In the genomic region with DNA sequence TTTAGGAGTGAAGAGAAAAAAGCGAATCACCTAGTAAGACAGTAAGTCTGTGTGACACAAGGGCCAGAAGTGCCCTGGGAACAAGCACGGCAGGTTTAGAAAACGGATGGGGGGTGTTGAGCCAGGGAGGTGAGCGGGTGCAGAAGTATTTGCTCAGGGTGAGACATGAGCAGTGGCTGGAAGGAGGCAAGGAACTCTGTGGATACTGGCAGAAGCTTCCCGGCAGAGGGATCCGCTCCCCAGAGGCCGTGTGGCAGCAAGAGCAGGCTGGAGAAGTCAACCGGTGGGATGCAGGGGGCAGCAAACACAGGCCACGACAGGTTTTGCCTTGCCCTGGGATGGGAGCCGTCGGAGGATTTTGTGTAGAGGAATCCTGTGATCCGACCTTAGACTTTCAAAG, we compare ENCODE assay signal across 10 cellular contexts. TPM values are rescaled to one million over a fixed set of nuclear protein-coding genes. Genes with fewer than 3 reads are reported as not detected.
DNase-seq lines count a peak whose midpoint lies in the region; ATAC-seq, FAIRE-seq and TF ChIP-seq lines count a peak whose summit lies in the region.
"Had no signal": no experiment of that assay in that cellular context is flagged by ENCODE, and none has a peak within 500 bp of the region (broad histone marks: within the 10 kb centered on the region; RNA-seq: fewer than 3 reads in every experiment).

No MANE protein-coding gene starts in this region.

- H3K4me3 ChIP-seq in heart left ventricle (no peak overlapping the region), heart right ventricle (no peak overlapping the region), lower lobe of right lung (no peak overlapping the region), foreskin fibroblast (ENCODE audit: low read depth in 1 of 2, low read length in 2 of 2) (no peak overlapping the region)

- H3K27ac ChIP-seq in heart left ventricle (no peak overlapping the region), heart right ventricle (no peak overlapping the region), lower lobe of right lung (no peak overlapping the region)
- H3K27ac ChIP-seq: coronary artery had no signal

- no peak for TF ChIP-seq CTCF in heart left ventricle (IDR thresholded peaks at IDR 0.05)
- no peak for TF ChIP-seq CTCF in heart right ventricle (IDR thresholded peaks at IDR 0.05)
- TF ChIP-seq CTCF in lower lobe of right lung (IDR thresholded peaks at IDR 0.05), result no peak
- no peak for TF ChIP-seq CTCF in foreskin fibroblast (IDR thresholded peaks at IDR 0.05; ENCODE audit: low read depth, low read length)

- FAIRE-seq in urothelium cell line (lab: Jason Lieb, UNC), result no peak

- TF ChIP-seq POLR2A in heart left ventricle (IDR thresholded peaks at IDR 0.05), result no peak

- peak in 3 of 5 donors; percentile 5 to 21 (median 15) for DNase-seq in heart left ventricle
- no peak for DNase-seq in heart right ventricle
- DNase-seq in activated naive CD4-positive, alpha-beta T cell treated with anti-CD3 and anti-CD28 coated beads, Interleukin-2, amount 50 U/mL, for 72 hours (ENCODE audit: low spot score in 2 of 2), result no peak
- DNase-seq in lower lobe of right lung, result peak; percentile 53
- no peak for DNase-seq in foreskin fibroblast
- DNase-seq in urothelium cell line (ENCODE audit: low spot score), result no peak
- DNase-seq in NCI-H1930 (lab: John Stamatoyannopoulos, UW), result no peak
- DNase-seq in NCI-H187 (lab: John Stamatoyannopoulos, UW), result no peak
- DNase-seq: NCI-H510A treated with DMSO at 0.1 percent for 48 hours had no signal

- H3K4me1 ChIP-seq in heart left ventricle, result peaks cover 0 to 25% (median 17%) of the 10 kb centered on the region in 12 donors
- H3K4me1 ChIP-seq in heart right ventricle, result peaks cover 7 to 34% (median 21%) of the 10 kb centered on the region in 9 donors
- peaks cover 34% of the 10 kb centered on the region for H3K4me1 ChIP-seq in lower lobe of right lung

- peak overlapping the region; percentile 30 to 80 for H3K27ac Mint-ChIP-seq in activated naive CD4-positive, alpha-beta T cell treated with anti-CD3 and anti-CD28 coated beads, Interleukin-2, amount 50 U/mL, for 72 hours

- no peak for ATAC-seq in heart left ventricle
- ATAC-seq in heart right ventricle, result no peak
- ATAC-seq in activated naive CD4-positive, alpha-beta T cell treated with anti-CD3 and anti-CD28 coated beads, Interleukin-2, amount 50 U/mL, for 72 hours, result no peak
- ATAC-seq in lower lobe of right lung, result no peak

- H3K27me3 ChIP-seq in heart left ventricle (no peaks in the 10 kb centered on the region), heart right ventricle (no peaks in the 10 kb centered on the region), lower lobe of right lung (ENCODE audit: low read depth) (no peaks in the 10 kb centered on the region)

- WGBS in heart left ventricle, 4 donors, result 64 to 89% (median 77%) methylated on average over 12 of the region's 12 CpGs
- WGBS in heart right ventricle, 2 donors, result 66 to 68% methylated on average over 12 of the region's 12 CpGs

- H3K9me3 ChIP-seq in heart left ventricle (no peaks in the 10 kb centered on the region), heart right ventricle (no peaks in the 10 kb centered on the region), lower lobe of right lung (no peaks in the 10 kb centered on the region)

- intact Hi-C loops in heart left ventricle (cut with DNase I) (loop anchor here in 7 of 10 donors (2.0 to 10.0 kb wide), 7 partner anchors 57 to 368 kb away; partner anchors contain the start of genes SLBP (in 2 of the 7), CTBP1 (in 1 of the 7) and MAEA (in 1 of the 7)), heart right ventricle (cut with DNase I) (loop anchor here in 9 of 10 donors (5.0 to 10.0 kb wide), 8 partner anchors 37 to 380 kb away; partner anchors contain the start of genes CTBP1 (in 1 of the 9), MAEA (in 1 of the 9), TACC3 (in 1 of the 9) and TMEM129 (in 1 of the 9)), lower lobe of right lung (cut with DNase I) (no loop called here)

- peaks cover 3 to 7% of the 10 kb centered on the region in 2 donors for H3K36me3 Mint-ChIP-seq in activated naive CD4-positive, alpha-beta T cell treated with anti-CD3 and anti-CD28 coated beads, Interleukin-2, amount 50 U/mL, for 72 hours

- H3K9me3 Mint-ChIP-seq in activated naive CD4-positive, alpha-beta T cell treated with anti-CD3 and anti-CD28 coated beads, Interleukin-2, amount 50 U/mL, for 72 hours, result no peaks in the 10 kb centered on the region

- peaks cover 0 to 31% (median 21%) of the 10 kb centered on the region in 9 donors for H3K36me3 ChIP-seq in heart left ventricle
- peaks cover 0 to 33% (median 15%) of the 10 kb centered on the region in 9 donors for H3K36me3 ChIP-seq in heart right ventricle
- H3K36me3 ChIP-seq in lower lobe of right lung, result peaks cover 25% of the 10 kb centered on the region

RNA-seq across cellular contexts. Expression of gene UVSSA, which starts 2.3 kb away (rescaled TPM):
- total RNA-seq in heart left ventricle (10 to 100 TPM in 2 of 9 donors, 1 to 10 TPM in 7; 5.0 to 14.2 (median 6.7) TPM), heart right ventricle (1 to 10 TPM; 5.2 to 8.3 (median 6.6) TPM), lower lobe of right lung (27.9 TPM)
- polyA plus RNA-seq in heart left ventricle (1 to 10 TPM; 4.7 to 6.6 TPM), heart right ventricle (10 to 100 TPM in 1 of 2 donors, 1 to 10 TPM in 1; 2.4 to 11.9 TPM)
- 10 to 100 TPM; 19.1 to 23.8 TPM for total RNA-seq in activated naive CD4-positive, alpha-beta T cell treated with anti-CD3 and anti-CD28 coated beads, Interleukin-2, amount 50 U/mL, for 72 hours

RNA-seq across cellular contexts. Expression of gene MAEA, which starts 55.0 kb away (rescaled TPM):
- 10 to 100 TPM; 41.5 to 57.2 (median 45.1) TPM for total RNA-seq in heart left ventricle
- 10 to 100 TPM; 38.1 to 56.9 TPM for polyA plus RNA-seq in heart left ventricle
- total RNA-seq in heart right ventricle, result 10 to 100 TPM; 39.1 to 72.8 (median 50.3) TPM
- polyA plus RNA-seq in heart right ventricle, result 10 to 100 TPM; 43.2 to 55.7 TPM
- total RNA-seq in activated naive CD4-positive, alpha-beta T cell treated with anti-CD3 and anti-CD28 coated beads, Interleukin-2, amount 50 U/mL, for 72 hours, result 10 to 100 TPM; 42.8 to 50.1 TPM
- total RNA-seq in lower lobe of right lung, result 65.8 TPM

Comparison
In these comparisons a context has a peak if more than half of its experiments do, and no peak if none do; other contexts are left out.
1. DNase-seq: peak in heart left ventricle (3 of 5) and lower lobe of right lung (single experiment); none in heart right ventricle (0 of 2), activated naive CD4-positive, alpha-beta T cell treated with anti-CD3 and anti-CD28 coated beads, Interleukin-2, amount 50 U/mL, for 72 hours (0 of 2), foreskin fibroblast (0 of 2), urothelium cell line (single experiment), NCI-H1930 (0 of 2) and NCI-H187 (0 of 2).